In genomic region chr2:207594245-207594644, GRCh38 we compare ENCODE assay signal across 18 cellular contexts. TPM values are rescaled to one million over a fixed set of nuclear protein-coding genes. Genes with fewer than 3 reads are reported as not detected.
DNase-seq lines count a peak whose midpoint lies in the region; ATAC-seq and TF ChIP-seq lines count a peak whose summit lies in the region.
"Had no signal": no experiment of that assay in that cellular context is flagged by ENCODE, and none has a peak within 500 bp of the region (broad histone marks: within the 10 kb centered on the region; RNA-seq: fewer than 3 reads in every experiment).

No MANE protein-coding gene starts in this region.

- H4K20me1 ChIP-seq in mammary epithelial cell (ENCODE audit: insufficient read depth, low read length): no peaks in the 10 kb centered on the region
- H4K20me1 ChIP-seq in Karpas-422 (ENCODE audit: insufficient read depth, low read depth, low read length): no peaks in the 10 kb centered on the region
- peaks cover 10% of the 10 kb centered on the region for H4K20me1 ChIP-seq in smooth muscle cell (ENCODE audit: low read depth)

- H3K9me2 ChIP-seq in Karpas-422 (replicated peaks; ENCODE audit: insufficient read depth, low read length): no peaks in the 10 kb centered on the region

- TF ChIP-seq CTCF in MCF 10A (IDR thresholded peaks at IDR 0.05; ENCODE audit: unreplicated experiment): no peak
- TF ChIP-seq CTCF in mammary epithelial cell (conservative IDR thresholded peaks at IDR 0.05 in 1 of 2, IDR thresholded peaks at IDR 0.05 in 1 of 2; ENCODE audit: extremely low read depth in 1 of 2, insufficient read depth in 1 of 2, low read depth in 1 of 2, low read length in 2 of 2): no peak
- TF ChIP-seq CTCF in spleen (IDR thresholded peaks at IDR 0.05 in 8 of 11, conservative IDR thresholded peaks at IDR 0.05 in 3 of 11): no peak
- no peak for TF ChIP-seq CTCF in smooth muscle cell (IDR thresholded peaks at IDR 0.05; ENCODE audit: borderline replicate concordance, insufficient read depth, poor library complexity, severe bottlenecking)

- no peak overlapping the region for H3K4me2 ChIP-seq in mammary epithelial cell (ENCODE audit: insufficient read depth, low read depth, low read length)
- H3K4me2 ChIP-seq in Karpas-422 (ENCODE audit: low read depth, low read length, poor library complexity, severe bottlenecking): peak overlapping the region; percentile 48
- no peak overlapping the region for H3K4me2 ChIP-seq in smooth muscle cell
- H3K4me2 ChIP-seq: PC-9 had no signal

- peaks cover 7% of the 10 kb centered on the region for H3K36me3 ChIP-seq in mammary epithelial cell (ENCODE audit: insufficient read depth, low read length)
- peaks cover 57% of the 10 kb centered on the region for H3K36me3 ChIP-seq in Karpas-422 (ENCODE audit: insufficient read depth, low read length)
- peaks cover 0 to 100% (median 37%) of the 10 kb centered on the region in 6 donors for H3K36me3 ChIP-seq in spleen
- peaks cover 32% of the 10 kb centered on the region for H3K36me3 ChIP-seq in smooth muscle cell (ENCODE audit: low read depth)

- DNase-seq in MCF 10A (ENCODE audit: unreplicated experiment) (peak; percentile 23), mammary epithelial cell (no peak), Karpas-422 (no peak), spleen (no peak), smooth muscle cell (lab: John Stamatoyannopoulos, UW; ENCODE audit: unreplicated experiment) (no peak)
- no peak for DNase-seq in effector memory CD8-positive, alpha-beta T cell
- DNase-seq: BE2C, Caco-2, NCI-H1417, NCI-H1930, NCI-H2171, NCI-H774 had no signal

- peaks cover 36% of the 10 kb centered on the region for H3K36me3 Mint-ChIP-seq in MCF 10A (ENCODE audit: insufficient read depth, unreplicated experiment)
- peaks cover 59% of the 10 kb centered on the region for H3K36me3 Mint-ChIP-seq in effector memory CD8-positive, alpha-beta T cell (ENCODE audit: insufficient read depth)

- BruUV-seq in MCF 10A (replicated peaks; lab: Mats Ljungman, UMichigan): no TSS peak
- no TSS peak for BruUV-seq in mammary epithelial cell (replicated peaks; lab: Mats Ljungman, UMichigan)

- no peaks in the 10 kb centered on the region for H3F3A ChIP-seq in smooth muscle cell (ENCODE audit: low read depth)

- H2AFZ ChIP-seq in mammary epithelial cell (ENCODE audit: low read depth, low read length) (no peak overlapping the region), Karpas-422 (ENCODE audit: low read length) (no peak overlapping the region), smooth muscle cell (ENCODE audit: low read depth) (no peak overlapping the region)
- H2AFZ ChIP-seq: PC-9 had no signal

- no peak overlapping the region for H3K27ac ChIP-seq in mammary epithelial cell (ENCODE audit: insufficient read depth, low read depth, low read length)
- H3K27ac ChIP-seq in Karpas-422 (ENCODE audit: low read length): peak overlapping the region; percentile 57; the same call in 1 of the 2 replicates
- peak overlapping the region in 5 of 8 donors; percentile 3 to 69 (median 39) for H3K27ac ChIP-seq in spleen
- H3K27ac ChIP-seq in smooth muscle cell (ENCODE audit: low read depth): no peak overlapping the region
- H3K27ac ChIP-seq: PC-9 had no signal

- no peaks in the 10 kb centered on the region for H3K4me1 ChIP-seq in mammary epithelial cell (ENCODE audit: insufficient read depth, low read length)
- peaks cover 9% of the 10 kb centered on the region for H3K4me1 ChIP-seq in Karpas-422 (ENCODE audit: low read length)
- H3K4me1 ChIP-seq in spleen: peaks cover 0 to 44% (median 7%) of the 10 kb centered on the region in 6 donors
- H3K4me1 ChIP-seq in smooth muscle cell (ENCODE audit: low read depth): no peaks in the 10 kb centered on the region
- H3K4me1 ChIP-seq: BE2C, Caco-2, HAP-1 had no signal

- dilution Hi-C loops in mammary epithelial cell (cut with HindIII; ENCODE audit: low sequenced_read_pairs): no loop called here

- no peak overlapping the region for H3K27ac Mint-ChIP-seq in MCF 10A (ENCODE audit: low read depth, unreplicated experiment)
- H3K27ac Mint-ChIP-seq in effector memory CD8-positive, alpha-beta T cell: peak overlapping the region; percentile 57 to 67

- CTCF ChIA-PET in MCF 10A (lab: Yijun Ruan, JAX): interaction anchor here (0.6 to 1.3 kb wide), 3 partner anchors 12 to 140 kb away, joined by 3 read pairs; no protein-coding TSS in a partner anchor
- CTCF ChIA-PET in mammary epithelial cell (lab: Charles Lee; ENCODE audit: low non-redundant PET): no interaction called here

- H3K79me2 ChIP-seq in mammary epithelial cell (ENCODE audit: insufficient read depth, low read length) (peaks cover 5% of the 10 kb centered on the region), Karpas-422 (ENCODE audit: low read length) (peaks cover 52% of the 10 kb centered on the region), smooth muscle cell (ENCODE audit: low read depth) (peaks cover 21% of the 10 kb centered on the region)

- peaks cover 5% of the 10 kb centered on the region for H3K4me1 Mint-ChIP-seq in MCF 10A (ENCODE audit: insufficient read depth, unreplicated experiment)
- H3K4me1 Mint-ChIP-seq in effector memory CD8-positive, alpha-beta T cell (ENCODE audit: low read depth in 2 of 2): peaks cover 10 to 12% of the 10 kb centered on the region in 2 donors

- no peaks in the 10 kb centered on the region for H3K9me3 Mint-ChIP-seq in MCF 10A (ENCODE audit: unreplicated experiment)
- H3K9me3 Mint-ChIP-seq in effector memory CD8-positive, alpha-beta T cell: no peaks in the 10 kb centered on the region

- H3K4me3 ChIP-seq in mammary epithelial cell (replicated peaks in 1 of 3; ENCODE audit: insufficient read depth in 1 of 3, low read depth in 2 of 3, low read length in 3 of 3): no peak overlapping the region
- 0 out of 2 replicates have a peak overlapping the region, but pooled peaks have one; percentile 10 for H3K4me3 ChIP-seq in Karpas-422 (ENCODE audit: low read length)
- H3K4me3 ChIP-seq in spleen: no peak overlapping the region
- H3K4me3 ChIP-seq in smooth muscle cell: no peak overlapping the region
- H3K4me3 ChIP-seq: HAP-1, K562, PC-9 had no signal

- POLR2A ChIA-PET in MCF 10A (lab: Yijun Ruan, JAX): interaction anchor here (0.7 to 2.0 kb wide), 5 partner anchors 31 to 581 kb away, joined by 3 to 6 read pairs (median 4); partner anchors contain the start of gene METTL21A

- no peak for TF ChIP-seq POLR2A in spleen (IDR thresholded peaks at IDR 0.05)

- H3K9ac ChIP-seq in mammary epithelial cell (ENCODE audit: insufficient read depth, low read length): no peak overlapping the region
- no peak overlapping the region for H3K9ac ChIP-seq in Karpas-422 (ENCODE audit: low read length)
- H3K9ac ChIP-seq in smooth muscle cell (ENCODE audit: low read depth): no peak overlapping the region

- in situ Hi-C loops in mammary epithelial cell (cut with MboI; ENCODE audit: low sequenced_read_pairs in 2 of 2): no loop called here

- intact Hi-C loops in MCF 10A (cut with micrococcal nuclease) (no loop called here), mammary epithelial cell (cut with micrococcal nuclease) (no loop called here), spleen (cut with DNase I; ENCODE audit: low total_unique reads) (no loop called here)

- no peaks in the 10 kb centered on the region for H3K27me3 Mint-ChIP-seq in MCF 10A (ENCODE audit: insufficient read depth, unreplicated experiment)
- no peaks in the 10 kb centered on the region for H3K27me3 Mint-ChIP-seq in effector memory CD8-positive, alpha-beta T cell

- ATAC-seq in effector memory CD8-positive, alpha-beta T cell (replicated peaks): no peak
- ATAC-seq in GM19023 (IDR thresholded peaks at IDR 0.05; ENCODE audit: unreplicated experiment): no peak
- ATAC-seq in HG03135 (IDR thresholded peaks at IDR 0.05; ENCODE audit: unreplicated experiment): no peak
- ATAC-seq: K562, SK-N-SH treated with all-trans-retinoic acid at 6 μM for 48 hours had no signal

- H3K4me3 Mint-ChIP-seq in MCF 10A (ENCODE audit: unreplicated experiment): no peak overlapping the region
- no peak overlapping the region for H3K4me3 Mint-ChIP-seq in effector memory CD8-positive, alpha-beta T cell

- H3K9me3 ChIP-seq in mammary epithelial cell (replicated peaks; ENCODE audit: insufficient read depth, low read length) (no peaks in the 10 kb centered on the region), Karpas-422 (ENCODE audit: low read length) (no peaks in the 10 kb centered on the region; the same call in 1 of the 2 replicates), spleen (peaks cover 0 to 25% (median 18%) of the 10 kb centered on the region in 8 donors), smooth muscle cell (replicated peaks; ENCODE audit: low read depth) (peaks cover 10% of the 10 kb centered on the region)
- H3K9me3 ChIP-seq: HAP-1 had no signal

- no peaks in the 10 kb centered on the region for H3K27me3 ChIP-seq in mammary epithelial cell (ENCODE audit: insufficient read depth, low read length)
- no peaks in the 10 kb centered on the region for H3K27me3 ChIP-seq in Karpas-422 (ENCODE audit: low read length)
- H3K27me3 ChIP-seq in spleen (replicated peaks in 1 of 7): no peaks in the 10 kb centered on the region
- no peaks in the 10 kb centered on the region for H3K27me3 ChIP-seq in smooth muscle cell (ENCODE audit: low read depth)
- H3K27me3 ChIP-seq: BE2C had no signal

- WGBS in mammary epithelial cell (ENCODE audit: low coverage, missing lambda C conversion rate): 83% methylated on average over 3 of the region's 3 CpGs
- WGBS in spleen, 5 donors: 43 to 67% (median 54%) methylated on average over 3 of the region's 3 CpGs
- 97% methylated on average over 3 of the region's 3 CpGs for WGBS in smooth muscle cell (ENCODE audit: low lambda C conversion rate)

RNA-seq across cellular contexts. Expression of gene METTL21A, which starts 30.9 kb away (rescaled TPM):
- total RNA-seq in MCF 10A (2022) (8.4 and 13.5 TPM in 2 replicates), mammary epithelial cell (1 to 10 TPM; 8.7 to 9.0 TPM), spleen (10 to 100 TPM; 18.8 to 43.6 (median 24.1) TPM), smooth muscle cell (19.6 and 19.7 TPM in 2 replicates)
- polyA plus RNA-seq in mammary epithelial cell (11.0 TPM), spleen (10 to 100 TPM; 22.5 to 34.6 (median 27.4) TPM), smooth muscle cell (13.0 and 21.0 TPM in 2 replicates)
- polyA minus RNA-seq in mammary epithelial cell: 0.98 TPM
- total RNA-seq in Karpas-422 (2014; rRNA removed; shearing (Covaris generic); ENCODE audit: low replicate concordance): 67.9 and 76.3 TPM in 2 replicates

Comparison
In these comparisons a context has a peak if more than half of its experiments do, and no peak if none do; other contexts are left out.
1. H3K27ac ChIP-seq: peak in Karpas-422 (single experiment) and spleen (5 of 8); none in mammary epithelial cell (single experiment) and smooth muscle cell (single experiment).